Comparison of ENCODE assay signal across 36 cellular contexts in genomic region chrX:155000841-155001240, GRCh38.
"Had no signal": no experiment of that assay in that cellular context is flagged by ENCODE, and none has a peak within 500 bp of the region (broad histone marks: within the 10 kb centered on the region; RNA-seq: fewer than 3 reads in every experiment).

No MANE protein-coding gene starts in this region.

- H3K9me3 Mint-ChIP-seq: activated B cell treated with CpG ODN at 0.5 μM for 24 hours; activated CD4-positive, alpha-beta memory T cell treated with anti-CD3 and anti-CD28 coated beads for 36 hours; activated CD4-positive, alpha-beta T cell treated with anti-CD3 and anti-CD28 coated beads, Interleukin-2, amount 10 ng/mL, durations not matched to agents 24 days and 14 days; activated CD8-positive, alpha-beta T cell treated with anti-CD3 and anti-CD28 coated beads for 36 hours; activated naive CD4-positive, alpha-beta T cell treated with anti-CD3 and anti-CD28 coated beads, Interleukin-2, amount 10 ng/mL, durations not matched to agents 7 days and 5 days; activated naive CD4-positive, alpha-beta T cell treated with anti-CD3 and anti-CD28 coated beads, Interleukin-2, amount 50 U/mL, for 24 hours; activated naive CD8-positive, alpha-beta T cell treated with anti-CD3 and anti-CD28 coated beads, Interleukin-2, amount 10 ng/mL, durations not matched to agents 7 days and 5 days; activated naive CD8-positive, alpha-beta T cell treated with anti-CD3 and anti-CD28 coated beads, Interleukin-2, amount 50 U/mL, for 24 hours; activated T-cell treated with anti-CD3 and anti-CD28 coated beads, Interleukin-2, amount 50 U/mL, for 4 hours; activated T-cell treated with anti-CD3 and anti-CD28 coated beads, Interleukin-2, amount 50 U/mL, for 72 hours; activated T-helper 17 cell treated with anti-CD3 and anti-CD28 coated beads, Interleukin-2, amount 50 U/mL, for 72 hours; T-helper 1 cell treated with Interleukin-12 subunit alpha and Interleukin-12 subunit beta and Interleukin-4 antibody, amounts not matched to agents 30 μg/mL and 1 μg/mL, for 36 hours; T-helper 2 cell treated with Interferon-gamma antibody and Interleukin-4, amounts not matched to agents 5 μg/mL and 100 μg/mL, for 36 hours had no signal

- FAIRE-seq: TTC549 had no signal

- ATAC-seq: activated CD8-positive, alpha-beta T cell treated with anti-CD3 and anti-CD28 coated beads for 36 hours; activated naive CD8-positive, alpha-beta T cell treated with anti-CD3 and anti-CD28 coated beads, Interleukin-2, amount 50 U/mL, for 24 hours; activated T-cell treated with anti-CD3 and anti-CD28 coated beads, Interleukin-2, amount 50 U/mL, for 72 hours; activated T-helper 17 cell treated with anti-CD3 and anti-CD28 coated beads, Interleukin-2, amount 50 U/mL, for 72 hours; body of pancreas had no signal

- H3K4me1 Mint-ChIP-seq: activated B cell treated with CpG ODN at 0.5 μM for 24 hours; activated naive CD4-positive, alpha-beta T cell treated with anti-CD3 and anti-CD28 coated beads, Interleukin-2, amount 50 U/mL, for 24 hours; activated naive CD8-positive, alpha-beta T cell treated with anti-CD3 and anti-CD28 coated beads, Interleukin-2, amount 10 ng/mL, durations not matched to agents 7 days and 5 days had no signal

- H3K4me1 ChIP-seq: ascending aorta, breast epithelium had no signal

- H3K4me3 Mint-ChIP-seq: activated B cell treated with CpG ODN at 0.5 μM for 24 hours; activated CD4-positive, alpha-beta memory T cell treated with anti-CD3 and anti-CD28 coated beads for 36 hours; activated CD4-positive, alpha-beta T cell treated with anti-CD3 and anti-CD28 coated beads, Interleukin-2, amount 10 ng/mL, durations not matched to agents 24 days and 14 days; activated CD8-positive, alpha-beta T cell treated with anti-CD3 and anti-CD28 coated beads for 36 hours; activated naive CD4-positive, alpha-beta T cell treated with anti-CD3 and anti-CD28 coated beads, Interleukin-2, amount 10 ng/mL, durations not matched to agents 7 days and 5 days; activated naive CD4-positive, alpha-beta T cell treated with anti-CD3 and anti-CD28 coated beads, Interleukin-2, amount 50 U/mL, for 24 hours; activated naive CD8-positive, alpha-beta T cell; activated naive CD8-positive, alpha-beta T cell treated with anti-CD3 and anti-CD28 coated beads, Interleukin-2, amount 10 ng/mL, durations not matched to agents 7 days and 5 days; activated naive CD8-positive, alpha-beta T cell treated with anti-CD3 and anti-CD28 coated beads, Interleukin-2, amount 50 U/mL, for 24 hours; activated T-cell treated with anti-CD3 and anti-CD28 coated beads, Interleukin-2, amount 50 U/mL, for 4 hours; activated T-cell treated with anti-CD3 and anti-CD28 coated beads, Interleukin-2, amount 50 U/mL, for 72 hours; activated T-helper 1 cell treated with anti-CD3 and anti-CD28 coated beads, Interleukin-12 subunit alpha, Interleukin-12 subunit beta, Interleukin-2, Interleukin-4 antibody, amounts not matched to agents 30 ng/mL and 10 ng/mL and 1 ng/mL, durations not matched to agents 14 hours and 24 hours and 36 hours; activated T-helper 17 cell treated with anti-CD3 and anti-CD28 coated beads, Interleukin-2, amount 50 U/mL, for 72 hours; T-helper 1 cell treated with Interleukin-12 subunit alpha and Interleukin-12 subunit beta and Interleukin-4 antibody, amounts not matched to agents 30 μg/mL and 1 μg/mL, for 36 hours; T-helper 2 cell treated with Interferon-gamma antibody and Interleukin-4, amounts not matched to agents 5 μg/mL and 100 μg/mL, for 36 hours had no signal

- H3K36me3 ChIP-seq: ascending aorta, brain microvascular endothelial cell, breast epithelium had no signal

- H3K27ac ChIP-seq: ascending aorta, body of pancreas, brain microvascular endothelial cell, breast epithelium, VCaP had no signal

- H3K27me3 ChIP-seq: ascending aorta, body of pancreas, brain microvascular endothelial cell, breast epithelium had no signal

- H3K27me3 Mint-ChIP-seq: activated naive CD4-positive, alpha-beta T cell treated with anti-CD3 and anti-CD28 coated beads, Interleukin-2, amount 50 U/mL, for 24 hours; activated T-helper 17 cell treated with anti-CD3 and anti-CD28 coated beads, Interleukin-2, amount 50 U/mL, for 72 hours had no signal

- DNase-seq: activated B cell treated with CpG ODN at 0.5 μM for 24 hours; activated CD4-positive, alpha-beta memory T cell treated with anti-CD3 and anti-CD28 coated beads for 36 hours; activated CD4-positive, alpha-beta T cell treated with anti-CD3 and anti-CD28 coated beads for 4 hours; activated CD4-positive, alpha-beta T cell treated with anti-CD3 and anti-CD28 coated beads, Interleukin-2, amount 10 ng/mL, durations not matched to agents 24 days and 14 days; activated CD4-positive, alpha-beta T cell treated with anti-CD3 and anti-CD28 coated beads, Interleukin-2, amount 50 U/mL, for 1 hour; activated CD4-positive, alpha-beta T cell treated with anti-CD3 and anti-CD28 coated beads, Interleukin-2, amount 50 U/mL, for 4 hours; activated CD4-positive, CD25-positive, alpha-beta regulatory T cell treated with anti-CD3 and anti-CD28 coated beads, Interleukin-2, amount 50 U/mL, for 72 hours; activated CD8-positive, alpha-beta memory T cell treated with anti-CD3 and anti-CD28 coated beads, Interleukin-2, amount 50 U/mL, for 4 hours; activated CD8-positive, alpha-beta T cell treated with anti-CD3 and anti-CD28 coated beads for 36 hours; activated effector memory CD4-positive, alpha-beta T cell treated with anti-CD3 and anti-CD28 coated beads, Interleukin-2, amount 50 U/mL, for 16 hours; activated gamma-delta T cell treated with Interleukin-2 at 50 U/mL for 16 hours; activated naive CD4-positive, alpha-beta T cell treated with anti-CD3 and anti-CD28 coated beads, Interleukin-2, amount 10 ng/mL, durations not matched to agents 7 days and 5 days; activated naive CD4-positive, alpha-beta T cell treated with Interleukin-2 at 50 U/mL for 16 hours; activated naive CD8-positive, alpha-beta T cell treated with anti-CD3 and anti-CD28 coated beads, Interleukin-2, amount 10 ng/mL, durations not matched to agents 7 days and 5 days; activated naive CD8-positive, alpha-beta T cell treated with anti-CD3 and anti-CD28 coated beads, Interleukin-2, amount 50 U/mL, for 24 hours; activated T-cell treated with anti-CD3 and anti-CD28 coated beads for 4 hours; activated T-cell treated with anti-CD3 and anti-CD28 coated beads, Interleukin-2, amount 50 U/mL, for 1 hour; activated T-cell treated with anti-CD3 and anti-CD28 coated beads, Interleukin-2, amount 50 U/mL, for 4 hours; activated T-cell treated with anti-CD3 and anti-CD28 coated beads, Interleukin-2, amount 50 U/mL, for 72 hours; amygdala; anterior cingulate cortex; body of pancreas; brain microvascular endothelial cell; central memory CD4-positive, alpha-beta T cell; T-helper 2 cell; T-helper 9 cell had no signal

- H3K36me3 Mint-ChIP-seq: activated CD4-positive, alpha-beta memory T cell treated with anti-CD3 and anti-CD28 coated beads for 36 hours; activated naive CD4-positive, alpha-beta T cell treated with anti-CD3 and anti-CD28 coated beads, Interleukin-2, amount 10 ng/mL, durations not matched to agents 7 days and 5 days; activated naive CD8-positive, alpha-beta T cell; activated naive CD8-positive, alpha-beta T cell treated with anti-CD3 and anti-CD28 coated beads, Interleukin-2, amount 10 ng/mL, durations not matched to agents 7 days and 5 days had no signal

- H3K27ac Mint-ChIP-seq: activated B cell treated with CpG ODN at 0.5 μM for 24 hours; activated CD4-positive, alpha-beta memory T cell treated with anti-CD3 and anti-CD28 coated beads for 36 hours; activated CD4-positive, alpha-beta T cell treated with anti-CD3 and anti-CD28 coated beads, Interleukin-2, amount 10 ng/mL, durations not matched to agents 24 days and 14 days; activated CD8-positive, alpha-beta T cell treated with anti-CD3 and anti-CD28 coated beads for 36 hours; activated naive CD4-positive, alpha-beta T cell treated with anti-CD3 and anti-CD28 coated beads, Interleukin-2, amount 10 ng/mL, durations not matched to agents 7 days and 5 days; activated naive CD4-positive, alpha-beta T cell treated with anti-CD3 and anti-CD28 coated beads, Interleukin-2, amount 50 U/mL, for 24 hours; activated naive CD8-positive, alpha-beta T cell; activated naive CD8-positive, alpha-beta T cell treated with anti-CD3 and anti-CD28 coated beads, Interleukin-2, amount 10 ng/mL, durations not matched to agents 7 days and 5 days; activated naive CD8-positive, alpha-beta T cell treated with anti-CD3 and anti-CD28 coated beads, Interleukin-2, amount 50 U/mL, for 24 hours; activated T-cell treated with anti-CD3 and anti-CD28 coated beads, Interleukin-2, amount 50 U/mL, for 72 hours; activated T-helper 1 cell treated with anti-CD3 and anti-CD28 coated beads, Interleukin-12 subunit alpha, Interleukin-12 subunit beta, Interleukin-2, Interleukin-4 antibody, amounts not matched to agents 30 ng/mL and 10 ng/mL and 1 ng/mL, durations not matched to agents 14 hours and 24 hours and 36 hours; activated T-helper 17 cell treated with anti-CD3 and anti-CD28 coated beads, Interleukin-2, amount 50 U/mL, for 72 hours; T-helper 1 cell treated with Interleukin-12 subunit alpha and Interleukin-12 subunit beta and Interleukin-4 antibody, amounts not matched to agents 30 μg/mL and 1 μg/mL, for 36 hours; T-helper 2 cell treated with Interferon-gamma antibody and Interleukin-4, amounts not matched to agents 5 μg/mL and 100 μg/mL, for 36 hours had no signal

- H3K9me3 ChIP-seq: ascending aorta, body of pancreas, breast epithelium had no signal

- H3K4me3 ChIP-seq: ascending aorta, body of pancreas, breast epithelium had no signal
